In the genomic region with DNA sequence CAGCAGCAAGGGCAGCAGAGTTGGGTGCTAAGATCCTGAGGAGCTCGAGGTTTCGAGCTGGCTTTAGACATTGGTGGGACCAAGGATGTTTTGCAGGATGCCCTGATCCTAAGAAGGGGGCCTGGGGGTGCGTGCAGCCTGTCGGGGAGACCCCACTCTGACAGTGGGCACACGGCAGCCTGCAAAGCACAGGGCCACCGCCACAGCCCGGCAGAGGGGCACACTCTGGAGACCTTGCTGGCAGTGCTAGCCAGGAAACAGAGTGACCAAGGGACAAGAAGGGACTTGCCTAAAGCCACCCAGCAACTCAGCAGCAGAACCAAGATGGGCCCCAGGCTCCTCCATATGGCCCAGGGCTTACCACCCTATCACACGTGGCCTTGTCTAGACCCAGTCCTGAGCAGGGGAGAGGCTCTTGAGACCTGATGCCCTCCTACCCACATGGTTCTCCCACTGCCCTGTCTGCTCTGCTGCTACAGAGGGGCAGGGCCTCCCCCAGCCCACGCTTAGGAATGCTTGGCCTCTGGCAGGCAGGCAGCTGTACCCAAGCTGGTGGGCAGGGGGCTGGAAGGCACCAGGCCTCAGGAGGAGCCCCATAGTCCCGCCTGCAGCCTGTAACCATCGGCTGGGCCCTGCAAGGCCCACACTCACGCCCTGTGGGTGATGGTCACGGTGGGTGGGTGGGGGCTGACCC, we compare ENCODE assay signal across 26 cellular contexts. TPM values are rescaled to one million over a fixed set of nuclear protein-coding genes. Genes with fewer than 3 reads are reported as not detected.
DNase-seq lines count a peak whose midpoint lies in the region; ATAC-seq, FAIRE-seq and TF ChIP-seq lines count a peak whose summit lies in the region.
"Had no signal": no experiment of that assay in that cellular context is flagged by ENCODE, and none has a peak within 500 bp of the region (broad histone marks: within the 10 kb centered on the region; RNA-seq: fewer than 3 reads in every experiment).

No MANE protein-coding gene starts in this region.

- dilution Hi-C loops in IMR-90 (cut with HindIII; ENCODE audit: low sequenced_read_pairs, unreplicated experiment), result no loop called here

- no peak overlapping the region for H2AFZ ChIP-seq in IMR-90 (replicated peaks; ENCODE audit: low read length, poor library complexity)

- H3K9me3 Mint-ChIP-seq in activated naive CD4-positive, alpha-beta T cell treated with anti-CD3 and anti-CD28 coated beads for 36 hours, result no peaks in the 10 kb centered on the region
- H3K9me3 Mint-ChIP-seq in stimulated activated naive B cell treated with anti-CD40 and anti-IgM and Interleukin-4, amounts not matched to agents 10 μg/mL and 1 μg/mL and 100 μg/mL, for 72 hours, result no peaks in the 10 kb centered on the region
- H3K9me3 Mint-ChIP-seq: memory B cell had no signal

- no peak for TF ChIP-seq RAD21 in IMR-90 (IDR thresholded peaks at IDR 0.05; ENCODE audit: low read length)

- POLR2A ChIA-PET in IMR-90 (lab: Charles Lee; ENCODE audit: unreplicated experiment), result no interaction called here

- TF ChIP-seq CTCF in IMR-90 (conservative IDR thresholded peaks at IDR 0.05; ENCODE audit: low read depth, low read length) (no peak), left lung (IDR thresholded peaks at IDR 0.05) (no peak)

- no peak overlapping the region for H3K14ac ChIP-seq in IMR-90 (replicated peaks; ENCODE audit: low read depth, low read length)

- ATAC-seq in IMR-90 (ENCODE audit: low read depth), result no peak
- ATAC-seq in stimulated activated naive B cell treated with anti-CD40 and anti-IgM and Interleukin-4, amounts not matched to agents 10 μg/mL and 1 μg/mL and 100 μg/mL, for 72 hours (replicated peaks), result no peak
- no peak for ATAC-seq in left lung

- H3K36me3 ChIP-seq in IMR-90 (ENCODE audit: control insufficient read depth, insufficient read depth, low read length) (peaks cover 69% of the 10 kb centered on the region), left lung (peaks cover 5 to 76% of the 10 kb centered on the region in 2 donors)

- H2AK5ac ChIP-seq in IMR-90 (ENCODE audit: low read depth, low read length), result no peak overlapping the region

- peak overlapping the region; percentile 41 for H3K27ac Mint-ChIP-seq in activated naive CD4-positive, alpha-beta T cell treated with anti-CD3 and anti-CD28 coated beads for 36 hours
- H3K27ac Mint-ChIP-seq in stimulated activated naive B cell treated with anti-CD40 and anti-IgM and Interleukin-4, amounts not matched to agents 10 μg/mL and 1 μg/mL and 100 μg/mL, for 72 hours, result peak overlapping the region; percentile 73
- H3K27ac Mint-ChIP-seq: memory B cell had no signal

- peaks cover 33% of the 10 kb centered on the region for H3K36me3 Mint-ChIP-seq in activated naive CD4-positive, alpha-beta T cell treated with anti-CD3 and anti-CD28 coated beads for 36 hours (ENCODE audit: low read depth)
- peaks cover 39 to 48% of the 10 kb centered on the region in 2 donors for H3K36me3 Mint-ChIP-seq in stimulated activated naive B cell treated with anti-CD40 and anti-IgM and Interleukin-4, amounts not matched to agents 10 μg/mL and 1 μg/mL and 100 μg/mL, for 72 hours

- H3K4me1 Mint-ChIP-seq in activated naive CD4-positive, alpha-beta T cell treated with anti-CD3 and anti-CD28 coated beads for 36 hours (ENCODE audit: low read depth), result peaks cover 17% of the 10 kb centered on the region
- H3K4me1 Mint-ChIP-seq in stimulated activated naive B cell treated with anti-CD40 and anti-IgM and Interleukin-4, amounts not matched to agents 10 μg/mL and 1 μg/mL and 100 μg/mL, for 72 hours, result peaks cover 17 to 19% of the 10 kb centered on the region in 2 donors

- H4K20me1 ChIP-seq in IMR-90 (ENCODE audit: insufficient read depth, low read length), result peaks cover 84% of the 10 kb centered on the region

- 91% methylated on average over 4 of the region's 13 CpGs; no CpG with 5 or more reads in 1 of the 2 experiments for WGBS in IMR-90 (ENCODE audit: extremely low coverage in 2 of 2, insufficient read length in 1 of 2), 2 experiments

- no peaks in the 10 kb centered on the region; the same call in 1 of the 2 replicates for H3K9me1 ChIP-seq in IMR-90 (ENCODE audit: insufficient read depth, low read length)

- BruUV-seq in IMR-90 (replicated peaks; lab: Mats Ljungman, UMichigan), result no TSS peak

- no peak overlapping the region for H2BK15ac ChIP-seq in IMR-90 (ENCODE audit: low read depth, low read length)

- H4K5ac ChIP-seq in IMR-90 (ENCODE audit: low read depth, low read length), result no peak overlapping the region

- no peak overlapping the region for H3K56ac ChIP-seq in IMR-90 (ENCODE audit: extremely low read depth, insufficient read depth, low read length)

- in situ Hi-C loops in IMR-90 (cut with MboI; ENCODE audit: low sequenced_read_pairs), result loop anchor here (10.0 kb wide), 1 partner anchor 54 kb away; the partner anchor contains the start of gene RUVBL1

- H2AK9ac ChIP-seq in IMR-90 (replicated peaks; ENCODE audit: low read depth, low read length, poor library complexity), result no peak overlapping the region

- H3K4me1 ChIP-seq in IMR-90 (ENCODE audit: control insufficient read depth, insufficient read depth, low read length) (peaks cover 10% of the 10 kb centered on the region), left lung (peaks cover 3 to 39% of the 10 kb centered on the region in 2 donors)
- H3K4me1 ChIP-seq: SJCRH30 had no signal

- H3K18ac ChIP-seq in IMR-90 (ENCODE audit: low read depth, low read length), result no peak overlapping the region

- peaks cover 38 to 76% of the 10 kb centered on the region in 2 experiments for H3K79me1 ChIP-seq in IMR-90 (ENCODE audit: low read depth in 1 of 2, low read length in 2 of 2)

- no peak for FAIRE-seq in HTR-8/SVneo (lab: Jason Lieb, UNC)
- FAIRE-seq: urothelium cell line had no signal

- no peak for TF ChIP-seq POLR2A in IMR-90 (IDR thresholded peaks at IDR 0.05; ENCODE audit: low read depth, low read length)

- H2BK5ac ChIP-seq in IMR-90 (ENCODE audit: low read depth, low read length, poor library complexity, severe bottlenecking), result peak overlapping the region; percentile 43

- CTCF ChIA-PET in activated naive CD4-positive, alpha-beta T cell treated with anti-CD3 and anti-CD28 coated beads for 36 hours (lab: Charles Lee), result interaction anchor here (2.0 kb wide), 1 partner anchor 62 kb away, joined by 7 read pairs; no protein-coding TSS in a partner anchor
- CTCF ChIA-PET in IMR-90 (lab: Yijun Ruan, JAX), result no interaction called here

- H3K27ac ChIP-seq in IMR-90 (ENCODE audit: insufficient read depth, low read length) (peak overlapping the region; percentile 16; the same call in 1 of the 2 replicates), left lung (no peak overlapping the region)
- H3K27ac ChIP-seq: cardiac muscle cell, Peyer's patch, SJCRH30 had no signal

- no peak for DNase-seq in activated naive CD4-positive, alpha-beta T cell treated with anti-CD3 and anti-CD28 coated beads for 36 hours
- DNase-seq in activated naive CD4-positive, alpha-beta T cell treated with anti-CD3 and anti-CD28 coated beads, Interleukin-2, amount 50 U/mL, for 16 hours, result no peak
- DNase-seq in IMR-90 (no peak), ecto neural progenitor cell (ENCODE audit: low spot score) (peak; percentile 41), left lung (no peak), HTR-8/SVneo (ENCODE audit: insufficient read length, low spot score) (no peak), HuH-7.5 (ENCODE audit: low spot score) (no peak)
- no peak for DNase-seq in stimulated activated naive B cell treated with anti-CD40 and anti-IgM and Interleukin-4, amounts not matched to agents 10 μg/mL and 1 μg/mL and 100 μg/mL, for 72 hours
- DNase-seq: ACHN; activated CD4-positive, alpha-beta T cell treated with anti-CD3 and anti-CD28 coated beads, Interleukin-2, amount 50 U/mL, for 1 hour; activated naive CD4-positive, alpha-beta T cell; amygdala; DMS 273 treated with DMSO at 0.1 percent for 48 hours; HCEC 1CT; NCI-H1105; NCI-H2081; NCI-H510A; NK-92 treated with Interleukin-12 subunit alpha and Interleukin-12 subunit beta, amount 100 ng/mL, for 24 hours; occipital lobe; Peyer's patch; SJCRH30; stimulated activated CD8-positive, alpha-beta memory T cell treated with anti-CD3 and anti-CD28 coated beads, Interleukin-4, amount 100 ng/mL, for 48 hours; substantia nigra had no signal

- no peak overlapping the region for H3K9ac ChIP-seq in IMR-90 (ENCODE audit: low read depth, low read length)

- H3K27me3 ChIP-seq in IMR-90 (ENCODE audit: control insufficient read depth, insufficient read depth, low read length) (no peaks in the 10 kb centered on the region), left lung (peaks cover 0 to 2% of the 10 kb centered on the region in 2 donors)
- H3K27me3 ChIP-seq: cardiac muscle cell, Peyer's patch, SJCRH30 had no signal

- H3K23ac ChIP-seq in IMR-90 (ENCODE audit: low read depth, low read length), result no peak overlapping the region

- intact Hi-C loops in activated naive CD4-positive, alpha-beta T cell treated with anti-CD3 and anti-CD28 coated beads for 36 hours (cut with micrococcal nuclease), result no loop called here
- intact Hi-C loops in IMR-90 (cut with micrococcal nuclease), result loop anchor here (10.0 kb wide), 1 partner anchor 64 kb away; no protein-coding TSS in a partner anchor
- intact Hi-C loops in left lung (cut with DNase I), result no loop called here

- H4K91ac ChIP-seq in IMR-90 (ENCODE audit: insufficient read depth, low read depth, low read length), result no peak overlapping the region

- H3K27me3 Mint-ChIP-seq in activated naive CD4-positive, alpha-beta T cell treated with anti-CD3 and anti-CD28 coated beads for 36 hours (ENCODE audit: low read depth), result no peaks in the 10 kb centered on the region
- no peaks in the 10 kb centered on the region for H3K27me3 Mint-ChIP-seq in stimulated activated naive B cell treated with anti-CD40 and anti-IgM and Interleukin-4, amounts not matched to agents 10 μg/mL and 1 μg/mL and 100 μg/mL, for 72 hours
- H3K27me3 Mint-ChIP-seq: memory B cell had no signal

- H3K9me3 ChIP-seq in IMR-90 (ENCODE audit: control insufficient read depth, insufficient read depth, low read length) (no peaks in the 10 kb centered on the region), left lung (no peaks in the 10 kb centered on the region)
- H3K9me3 ChIP-seq: Peyer's patch, SJCRH30 had no signal

- H4K8ac ChIP-seq in IMR-90 (ENCODE audit: low read depth in 2 of 2, low read length in 2 of 2), result no peak overlapping the region

- H3K4me2 ChIP-seq in IMR-90 (ENCODE audit: low read depth, low read length), result no peak overlapping the region

- no peak overlapping the region for H2BK120ac ChIP-seq in IMR-90 (ENCODE audit: low read depth, low read length)

- no peak overlapping the region for H2BK20ac ChIP-seq in IMR-90 (ENCODE audit: low read depth, low read length)

- no peak overlapping the region for H3K4me3 Mint-ChIP-seq in activated naive CD4-positive, alpha-beta T cell treated with anti-CD3 and anti-CD28 coated beads for 36 hours
- no peak overlapping the region for H3K4me3 Mint-ChIP-seq in stimulated activated naive B cell treated with anti-CD40 and anti-IgM and Interleukin-4, amounts not matched to agents 10 μg/mL and 1 μg/mL and 100 μg/mL, for 72 hours
- H3K4me3 Mint-ChIP-seq: memory B cell had no signal

- no peak overlapping the region for H3K4me3 ChIP-seq in IMR-90 (ENCODE audit: insufficient read depth, low read depth, low read length)
- no peak overlapping the region for H3K4me3 ChIP-seq in left lung
- H3K4me3 ChIP-seq: cardiac muscle cell, Peyer's patch, SJCRH30 had no signal

- no peak overlapping the region for H3K4ac ChIP-seq in IMR-90 (ENCODE audit: low read depth, low read length)

RNA-seq across cellular contexts. Expression of gene SEC61A1, which starts 18.8 kb away (rescaled TPM):
- 100 to 1,000 TPM; 115 to 119 TPM for total RNA-seq in activated naive CD4-positive, alpha-beta T cell treated with anti-CD3 and anti-CD28 coated beads for 36 hours
- total RNA-seq in IMR-90 (2012; rRNA removed) (478 and 487 TPM in 2 replicates), left lung (100 to 1,000 TPM; 283 to 361 TPM)
- polyA plus RNA-seq in IMR-90 (2012; rRNA removed), result 347 and 377 TPM in 2 replicates
- 212 and 332 TPM in 2 replicates for polyA plus RNA-seq in IMR-90 (2012; cell fraction: cytosol; rRNA removed)
- 308 and 317 TPM in 2 replicates for polyA plus RNA-seq in IMR-90 (2012; cell fraction: nucleus; rRNA removed; ENCODE audit: low replicate concordance)

RNA-seq across cellular contexts. Expression of gene RUVBL1, which starts 52.6 kb away (rescaled TPM):
- 10 to 100 TPM; 71.6 to 73.1 TPM for total RNA-seq in activated naive CD4-positive, alpha-beta T cell treated with anti-CD3 and anti-CD28 coated beads for 36 hours
- 83.3 and 99.2 TPM in 2 replicates for total RNA-seq in IMR-90 (2012; rRNA removed)
- 68.7 and 75.2 TPM in 2 replicates for polyA plus RNA-seq in IMR-90 (2012; rRNA removed)
- 43.0 and 49.3 TPM in 2 replicates for polyA plus RNA-seq in IMR-90 (2012; cell fraction: cytosol; rRNA removed)
- 21.0 and 28.8 TPM in 2 replicates for polyA plus RNA-seq in IMR-90 (2012; cell fraction: nucleus; rRNA removed; ENCODE audit: low replicate concordance)
- 10 to 100 TPM; 22.3 to 33.1 TPM for total RNA-seq in left lung
